8 cellular contexts compared by ENCODE assay signal in the genomic region with DNA sequence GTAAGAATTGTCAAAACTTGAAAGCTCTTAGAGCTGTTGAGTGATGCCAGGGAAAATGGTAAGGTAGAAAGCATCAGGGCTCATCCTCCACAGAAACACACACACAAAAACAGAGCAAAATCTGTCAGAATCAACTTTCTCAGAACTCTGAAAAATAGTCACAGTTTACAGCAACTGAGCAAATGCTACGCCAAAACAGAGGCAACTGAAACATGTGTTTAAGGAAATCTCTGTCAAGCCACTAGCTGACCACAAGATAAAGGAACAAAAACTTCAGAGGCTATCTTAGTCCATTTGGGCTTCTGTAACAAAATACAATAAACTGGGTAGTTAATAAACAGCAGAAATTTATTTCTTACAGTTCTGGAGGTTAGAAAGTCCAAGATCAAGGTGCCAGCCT.
A peak's percentile ranks its signal among the peaks of the same experiment; 100 is the strongest.
ATAC-seq lines count a peak whose summit lies in the region.

No MANE protein-coding gene starts in this region.

- peak; percentile 81 for ATAC-seq in GM18502 (IDR thresholded peaks at IDR 0.05; ENCODE audit: poor library complexity, unreplicated experiment)
- peak; percentile 81 for ATAC-seq in GM18873 (IDR thresholded peaks at IDR 0.05; ENCODE audit: low FRiP score, unreplicated experiment)
- peak; percentile 84 for ATAC-seq in GM19455 (IDR thresholded peaks at IDR 0.05; ENCODE audit: unreplicated experiment)
- peak; percentile 93 for ATAC-seq in GM21529 (IDR thresholded peaks at IDR 0.05; ENCODE audit: unreplicated experiment)
- ATAC-seq in HG02678 (IDR thresholded peaks at IDR 0.05; ENCODE audit: unreplicated experiment) = peak; percentile 90
- ATAC-seq in HG03039 (IDR thresholded peaks at IDR 0.05; ENCODE audit: unreplicated experiment) = peak; percentile 65
- ATAC-seq in HG03354 (IDR thresholded peaks at IDR 0.05; ENCODE audit: poor library complexity, severe bottlenecking, unreplicated experiment) = peak; percentile 81
- peak; percentile 79 for ATAC-seq in HG03575 (IDR thresholded peaks at IDR 0.05; ENCODE audit: extremely low read depth, insufficient number of reproducible peaks, low FRiP score, unreplicated experiment)

Comparison
In these comparisons a context has a peak if more than half of its experiments do, and no peak if none do; other contexts are left out.
1. Peak in every context shown above with its lines: ATAC-seq.